10 cellular contexts compared by ENCODE assay signal in genomic region chr2:155675920-155676319, GRCh38.
"Had no signal": no experiment of that assay in that cellular context is flagged by ENCODE, and none has a peak within 500 bp of the region (broad histone marks: within the 10 kb centered on the region; RNA-seq: fewer than 3 reads in every experiment).

No MANE protein-coding gene starts in this region.

- ATAC-seq: GM23338, HCT116 had no signal

- DNase-seq: GM23248, GOT3, H7, H9, HCEC 1CT, HFFc6 had no signal

- FAIRE-seq: H54 had no signal

- H3K9me3 ChIP-seq: HAP-1 had no signal

- H3K27ac ChIP-seq: GM23248 had no signal

- H3K9ac ChIP-seq: GM23248 had no signal

- H2AFZ ChIP-seq: GM23248, GM23338 had no signal

- H3K4me2 ChIP-seq: GM23338 had no signal

- H3K4me1 ChIP-seq: HAP-1 had no signal

- H3K36me3 ChIP-seq: HAP-1 had no signal

- H3K4me3 ChIP-seq: GM23248, GM23338, HAP-1 had no signal
